ENCODE assay signal across 1 cellular context in genomic region chr9:77809552-77809951, GRCh38.
TF ChIP-seq lines count a peak whose summit lies in the region.

No MANE protein-coding gene starts in this region.

TF ChIP-seq in SK-N-SH, 30 proteins besides CTCF, POLR2A, EP300 and RAD21 (continued from another document):
- TF ChIP-seq FOSL2 (IDR thresholded peaks at IDR 0.05; ENCODE audit: borderline replicate concordance, low read depth) (peak; percentile 76; the same call in 1 of the 2 replicates), PBX3 (IDR thresholded peaks at IDR 0.05) (peak; percentile 94), CHD2 (IDR thresholded peaks at IDR 0.05; ENCODE audit: low read length, partially characterized antibody) (no peak), MEF2A (IDR thresholded peaks at IDR 0.05; ENCODE audit: borderline replicate concordance, low read depth) (no peak), NFIC (IDR thresholded peaks at IDR 0.05; ENCODE audit: borderline replicate concordance) (peak; percentile 64), ZBTB33 (IDR thresholded peaks at IDR 0.05; ENCODE audit: borderline replicate concordance, low read depth) (0 out of 2 replicates have a peak, but pooled peaks have one; percentile 12), TAF1 (IDR thresholded peaks at IDR 0.05; ENCODE audit: borderline replicate concordance, low read depth, low read length) (no peak), RFX5 (IDR thresholded peaks at IDR 0.05; ENCODE audit: low read length) (no peak)
